In the genomic region with DNA sequence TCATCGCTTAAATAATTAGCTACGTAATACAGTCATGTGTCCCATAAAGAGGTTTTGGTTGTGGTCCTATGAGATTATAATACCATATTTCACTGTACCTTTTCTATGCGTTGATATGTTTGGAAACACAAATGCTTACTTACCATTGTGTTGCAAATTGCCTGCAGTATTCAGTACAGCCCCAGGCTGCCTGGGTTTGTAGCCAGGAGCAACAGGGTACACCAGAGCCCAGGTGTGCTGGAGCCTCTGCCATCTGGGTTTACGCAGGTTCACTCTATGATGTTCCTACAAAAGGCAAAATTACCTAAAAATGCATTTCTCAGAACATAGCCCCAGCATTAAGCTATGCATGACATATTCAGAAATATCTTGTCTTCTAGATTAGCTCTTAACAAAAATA, we compare ENCODE assay signal across 34 cellular contexts.
"Had no signal": no experiment of that assay in that cellular context is flagged by ENCODE, and none has a peak within 500 bp of the region (broad histone marks: within the 10 kb centered on the region; RNA-seq: fewer than 3 reads in every experiment).

No MANE protein-coding gene starts in this region.

- H3K4me3 ChIP-seq: ascending aorta, cardiac muscle cell, colonic mucosa, MG63, Peyer's patch, SJSA1 had no signal

- H3K27ac Mint-ChIP-seq: activated CD4-positive, alpha-beta T cell treated with anti-CD3 and anti-CD28 coated beads for 36 hours; activated CD4-positive, alpha-beta T cell treated with anti-CD3 and anti-CD28 coated beads, Interleukin-2, amount 10 ng/mL, durations not matched to agents 7 days and 5 days; activated CD8-positive, alpha-beta T cell treated with anti-CD3 and anti-CD28 coated beads, Interleukin-2, amount 10 ng/mL, durations not matched to agents 7 days and 5 days; activated naive CD4-positive, alpha-beta T cell treated with anti-CD3 and anti-CD28 coated beads, Interleukin-2, amount 50 U/mL, for 24 hours; activated naive CD8-positive, alpha-beta T cell treated with anti-CD3 and anti-CD28 coated beads, Interleukin-2, amount 10 ng/mL, durations not matched to agents 7 days and 5 days; activated T-cell treated with anti-CD3 and anti-CD28 coated beads, Interleukin-2, amount 50 U/mL, for 24 hours; activated T-helper 2 cell treated with anti-CD3 and anti-CD28 coated beads, Interferon-gamma antibody, Interleukin-2, Interleukin-4, amounts not matched to agents 10 μg/mL and 5 μg/mL and 100 μg/mL, durations not matched to agents 14 hours and 24 hours and 36 hours; T-helper 1 cell treated with Interleukin-12 subunit alpha and Interleukin-12 subunit beta and Interleukin-4 antibody, amounts not matched to agents 30 μg/mL and 1 μg/mL, for 36 hours; T-helper 2 cell treated with Interferon-gamma antibody and Interleukin-4, amounts not matched to agents 5 μg/mL and 100 μg/mL, for 36 hours had no signal

- H3K4me2 ChIP-seq: SK-N-SH had no signal

- DNase-seq: activated CD4-positive, alpha-beta T cell treated with anti-CD3 and anti-CD28 coated beads for 36 hours; activated CD4-positive, alpha-beta T cell treated with anti-CD3 and anti-CD28 coated beads, Interleukin-2, amount 10 ng/mL, durations not matched to agents 7 days and 5 days; activated CD4-positive, alpha-beta T cell treated with anti-CD3 and anti-CD28 coated beads, Interleukin-2, amount 50 U/mL, for 48 hours; activated CD8-positive, alpha-beta T cell treated with anti-CD3 and anti-CD28 coated beads, Interleukin-2, amount 10 ng/mL, durations not matched to agents 7 days and 5 days; activated gamma-delta T cell; activated naive CD4-positive, alpha-beta T cell treated with Interleukin-2 at 50 U/mL for 16 hours; activated naive CD8-positive, alpha-beta T cell treated with anti-CD3 and anti-CD28 coated beads, Interleukin-2, amount 10 ng/mL, durations not matched to agents 7 days and 5 days; activated T-cell treated with anti-CD3 and anti-CD28 coated beads, Interleukin-2, amount 50 U/mL, for 24 hours; amygdala; colonic mucosa; Karpas-422; MG63; NCI-H1048; NCI-H1105 treated with DMSO at 0.1 percent for 48 hours; NCI-H146; NCI-H187; NCI-H2029 treated with DMSO at 0.1 percent for 48 hours; NCI-H345; NCI-H524 treated with DMSO at 0.1 percent for 48 hours; NCI-H774; PC-3; Peyer's patch; RPMI8226; SHP77 treated with DMSO at 0.1 percent for 48 hours; SK-N-SH had no signal

- H3K36me3 Mint-ChIP-seq: activated naive CD4-positive, alpha-beta T cell treated with anti-CD3 and anti-CD28 coated beads, Interleukin-2, amount 50 U/mL, for 24 hours; activated naive CD8-positive, alpha-beta T cell treated with anti-CD3 and anti-CD28 coated beads, Interleukin-2, amount 10 ng/mL, durations not matched to agents 7 days and 5 days had no signal

- H3K4me1 ChIP-seq: ascending aorta, colonic mucosa, Peyer's patch, SJSA1 had no signal

- H3K27me3 Mint-ChIP-seq: activated CD4-positive, alpha-beta T cell treated with anti-CD3 and anti-CD28 coated beads for 36 hours; activated CD4-positive, alpha-beta T cell treated with anti-CD3 and anti-CD28 coated beads, Interleukin-2, amount 10 ng/mL, durations not matched to agents 7 days and 5 days; activated naive CD4-positive, alpha-beta T cell treated with anti-CD3 and anti-CD28 coated beads, Interleukin-2, amount 50 U/mL, for 24 hours; activated naive CD8-positive, alpha-beta T cell treated with anti-CD3 and anti-CD28 coated beads, Interleukin-2, amount 10 ng/mL, durations not matched to agents 7 days and 5 days; activated T-cell treated with anti-CD3 and anti-CD28 coated beads, Interleukin-2, amount 50 U/mL, for 24 hours; central memory CD8-positive, alpha-beta T cell had no signal

- H3K27me3 ChIP-seq: ascending aorta, cardiac muscle cell, colonic mucosa, MG63, Peyer's patch, SJSA1 had no signal

- H3K36me3 ChIP-seq: ascending aorta, cardiac muscle cell, colonic mucosa, MG63, Peyer's patch, SJSA1 had no signal

- H3K9me3 ChIP-seq: ascending aorta, MG63, Peyer's patch, SJSA1, SK-N-SH had no signal

- H3K9me2 ChIP-seq: SK-N-SH had no signal

- H3K4me1 Mint-ChIP-seq: activated CD4-positive, alpha-beta T cell treated with anti-CD3 and anti-CD28 coated beads for 36 hours; activated CD4-positive, alpha-beta T cell treated with anti-CD3 and anti-CD28 coated beads, Interleukin-2, amount 10 ng/mL, durations not matched to agents 7 days and 5 days; activated naive CD4-positive, alpha-beta T cell treated with anti-CD3 and anti-CD28 coated beads, Interleukin-2, amount 50 U/mL, for 24 hours; activated naive CD8-positive, alpha-beta T cell treated with anti-CD3 and anti-CD28 coated beads, Interleukin-2, amount 10 ng/mL, durations not matched to agents 7 days and 5 days; central memory CD8-positive, alpha-beta T cell had no signal

- H3K27ac ChIP-seq: ascending aorta, cardiac muscle cell, colonic mucosa, Peyer's patch, SJSA1 had no signal

- H3K9me3 Mint-ChIP-seq: activated CD4-positive, alpha-beta T cell treated with anti-CD3 and anti-CD28 coated beads, Interleukin-2, amount 10 ng/mL, durations not matched to agents 7 days and 5 days; activated naive CD4-positive, alpha-beta T cell treated with anti-CD3 and anti-CD28 coated beads, Interleukin-2, amount 50 U/mL, for 24 hours; activated naive CD8-positive, alpha-beta T cell treated with anti-CD3 and anti-CD28 coated beads, Interleukin-2, amount 10 ng/mL, durations not matched to agents 7 days and 5 days; activated T-cell treated with anti-CD3 and anti-CD28 coated beads, Interleukin-2, amount 50 U/mL, for 24 hours; activated T-helper 2 cell treated with anti-CD3 and anti-CD28 coated beads, Interferon-gamma antibody, Interleukin-2, Interleukin-4, amounts not matched to agents 10 μg/mL and 5 μg/mL and 100 μg/mL, durations not matched to agents 14 hours and 24 hours and 36 hours; T-helper 2 cell treated with Interferon-gamma antibody and Interleukin-4, amounts not matched to agents 5 μg/mL and 100 μg/mL, for 36 hours had no signal

- ATAC-seq: activated CD4-positive, alpha-beta T cell treated with anti-CD3 and anti-CD28 coated beads for 36 hours; activated CD4-positive, CD25-positive, alpha-beta regulatory T cell treated with anti-CD3 and anti-CD28 coated beads, Interleukin-2, amount 50 U/mL, for 24 hours; activated CD8-positive, alpha-beta T cell treated with anti-CD3 and anti-CD28 coated beads, Interleukin-2, amount 10 ng/mL, durations not matched to agents 7 days and 5 days; PC-3 had no signal

- H3K4me3 Mint-ChIP-seq: activated CD4-positive, alpha-beta T cell treated with anti-CD3 and anti-CD28 coated beads for 36 hours; activated CD4-positive, alpha-beta T cell treated with anti-CD3 and anti-CD28 coated beads, Interleukin-2, amount 10 ng/mL, durations not matched to agents 7 days and 5 days; activated CD8-positive, alpha-beta T cell treated with anti-CD3 and anti-CD28 coated beads, Interleukin-2, amount 10 ng/mL, durations not matched to agents 7 days and 5 days; activated naive CD4-positive, alpha-beta T cell treated with anti-CD3 and anti-CD28 coated beads, Interleukin-2, amount 50 U/mL, for 24 hours; activated naive CD8-positive, alpha-beta T cell treated with anti-CD3 and anti-CD28 coated beads, Interleukin-2, amount 10 ng/mL, durations not matched to agents 7 days and 5 days; activated T-cell treated with anti-CD3 and anti-CD28 coated beads, Interleukin-2, amount 50 U/mL, for 24 hours; central memory CD8-positive, alpha-beta T cell; T-helper 1 cell treated with Interleukin-12 subunit alpha and Interleukin-12 subunit beta and Interleukin-4 antibody, amounts not matched to agents 30 μg/mL and 1 μg/mL, for 36 hours; T-helper 2 cell treated with Interferon-gamma antibody and Interleukin-4, amounts not matched to agents 5 μg/mL and 100 μg/mL, for 36 hours had no signal
